8 cellular contexts compared by ENCODE assay signal in the genomic region with DNA sequence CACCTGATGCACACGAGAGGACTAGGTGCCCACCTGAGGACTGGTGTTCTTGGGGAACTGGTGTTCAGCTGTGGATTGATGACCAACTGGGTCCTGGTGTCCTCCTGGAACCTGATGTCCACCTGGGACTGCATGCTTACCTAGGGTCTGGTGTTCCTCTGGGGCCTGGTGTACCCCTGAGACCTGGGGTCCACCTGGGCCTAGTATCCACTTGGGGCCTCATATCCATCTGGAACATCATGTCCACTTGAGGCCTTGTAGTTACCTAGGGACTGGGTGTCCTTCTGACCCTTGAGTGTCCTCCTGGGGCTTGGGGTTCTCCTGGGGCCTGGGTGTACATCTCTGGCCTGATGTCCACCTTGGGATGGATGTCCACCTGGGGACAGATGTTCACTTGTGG.
DNase-seq lines count a peak whose midpoint lies in the region; ATAC-seq and TF ChIP-seq lines count a peak whose summit lies in the region.
"Not testable (repeated sequence)": the region's sequence is repeated elsewhere in the genome, so short reads cannot be mapped to it uniquely, and the experiment has no call there.

No MANE protein-coding gene starts in this region.

- not testable (repeated sequence) for H3K36me3 ChIP-seq in Karpas-422 (ENCODE audit: insufficient read depth, low read length); esophagus muscularis mucosa; sigmoid colon; upper lobe of right lung

- not testable (repeated sequence) for TF ChIP-seq POLR2A in esophagus muscularis mucosa (IDR thresholded peaks at IDR 0.05; ENCODE audit: low read depth); sigmoid colon (IDR thresholded peaks at IDR 0.05)

- H3K27me3 Mint-ChIP-seq in osteocyte (ENCODE audit: unreplicated experiment): not testable (repeated sequence)

- H3K4me1 ChIP-seq in Karpas-422 (ENCODE audit: low read length); esophagus muscularis mucosa; sigmoid colon; upper lobe of right lung: not testable (repeated sequence)

- intact Hi-C loops in esophagus muscularis mucosa (cut with DNase I); left ventricle myocardium superior (cut with micrococcal nuclease); sigmoid colon (cut with DNase I); upper lobe of right lung (cut with DNase I): not testable (repeated sequence)

- H3K9ac ChIP-seq in Karpas-422 (ENCODE audit: low read length): not testable (repeated sequence)

- not testable (repeated sequence) for H3K4me3 ChIP-seq in Karpas-422 (ENCODE audit: low read length); esophagus muscularis mucosa; sigmoid colon; upper lobe of right lung

- ATAC-seq in left ventricle myocardium superior, left lobe of liver, upper lobe of right lung: not testable (repeated sequence)

- no CpG with 5 or more reads among the region's 1 CpG for WGBS in esophagus muscularis mucosa
- WGBS in sigmoid colon, 2 donors: no CpG with 5 or more reads among the region's 1 CpG

- not testable (repeated sequence) for H3K9me2 ChIP-seq in Karpas-422 (replicated peaks; ENCODE audit: insufficient read depth, low read length)

- not testable (repeated sequence) for H3K27ac Mint-ChIP-seq in osteocyte (ENCODE audit: unreplicated experiment)

- H3K9me3 ChIP-seq in Karpas-422 (ENCODE audit: low read length): peaks cover 26% of the 10 kb centered on the region
- H3K9me3 ChIP-seq in esophagus muscularis mucosa: peaks cover 0 to 20% (median 0%) of the 10 kb centered on the region in 4 donors
- H3K9me3 ChIP-seq in sigmoid colon, upper lobe of right lung: not testable (repeated sequence)

- not testable (repeated sequence) for TF ChIP-seq EP300 in esophagus muscularis mucosa (IDR thresholded peaks at IDR 0.05); sigmoid colon (IDR thresholded peaks at IDR 0.05)

- TF ChIP-seq CTCF in esophagus muscularis mucosa (IDR thresholded peaks at IDR 0.05); osteocyte (IDR thresholded peaks at IDR 0.05); sigmoid colon (IDR thresholded peaks at IDR 0.05); upper lobe of right lung (IDR thresholded peaks at IDR 0.05): not testable (repeated sequence)

- H3K36me3 Mint-ChIP-seq in osteocyte (ENCODE audit: unreplicated experiment): not testable (repeated sequence)

- not testable (repeated sequence) for H3K27ac ChIP-seq in Karpas-422 (ENCODE audit: low read length); esophagus muscularis mucosa (replicated peaks in 1 of 4); sigmoid colon; upper lobe of right lung

- not testable (repeated sequence) for H3K4me3 Mint-ChIP-seq in osteocyte (ENCODE audit: unreplicated experiment)

- not testable (repeated sequence) for H3K4me2 ChIP-seq in Karpas-422 (ENCODE audit: low read depth, low read length, poor library complexity, severe bottlenecking)

- not testable (repeated sequence) for H3K9me3 Mint-ChIP-seq in osteocyte (ENCODE audit: unreplicated experiment)

- H3K79me2 ChIP-seq in Karpas-422 (ENCODE audit: low read length): not testable (repeated sequence)

- H3K4me1 Mint-ChIP-seq in osteocyte (ENCODE audit: unreplicated experiment): not testable (repeated sequence)

- not testable (repeated sequence) for H2AFZ ChIP-seq in Karpas-422 (ENCODE audit: low read length)

- DNase-seq in Karpas-422: peak; percentile 19
- peak; percentile 64 for DNase-seq in activated effector memory CD4-positive, alpha-beta T cell treated with anti-CD3 and anti-CD28 coated beads, Interleukin-2, amount 50 U/mL, for 16 hours
- peak; percentile 74 for DNase-seq in esophagus muscularis mucosa (ENCODE audit: extremely low spot score)
- peak; percentile 26 for DNase-seq in left ventricle myocardium superior
- DNase-seq in left lobe of liver (ENCODE audit: low spot score): peak; percentile 40
- peak; percentile 85 for DNase-seq in osteocyte (ENCODE audit: extremely low spot score, unreplicated experiment)
- DNase-seq in sigmoid colon: peak; percentile 40
- DNase-seq in upper lobe of right lung: peak; percentile 59

- H3K27me3 ChIP-seq in Karpas-422 (ENCODE audit: low read length); esophagus muscularis mucosa; sigmoid colon; upper lobe of right lung: not testable (repeated sequence)

- H4K20me1 ChIP-seq in Karpas-422 (ENCODE audit: insufficient read depth, low read depth, low read length): not testable (repeated sequence)

Comparison
In these comparisons a context has a peak if more than half of its experiments do, and no peak if none do; other contexts are left out.
1. DNase-seq: peak in every context shown above with its lines; median percentile 85 in osteocyte; 74 in esophagus muscularis mucosa; 64 in activated effector memory CD4-positive, alpha-beta T cell treated with anti-CD3 and anti-CD28 coated beads, Interleukin-2, amount 50 U/mL, for 16 hours; 59 in upper lobe of right lung; 40 in left lobe of liver; 40 in sigmoid colon; 26 in left ventricle myocardium superior; 19 in Karpas-422.